ENCODE assay signal across 2 cellular contexts in genomic region chr11:120340529-120340928, GRCh38.
TF ChIP-seq lines count a peak whose summit lies in the region.

No MANE protein-coding gene starts in this region.

TF ChIP-seq in SK-N-SH, 30 proteins besides CTCF, POLR2A, EP300 and RAD21:
- TF ChIP-seq REST (IDR thresholded peaks at IDR 0.05; ENCODE audit: low read depth, low read length) (no peak), RCOR1 (IDR thresholded peaks at IDR 0.05; ENCODE audit: low read length) (no peak), JUND (IDR thresholded peaks at IDR 0.05) (0 out of 2 replicates have a peak, but pooled peaks have one; percentile 17), FOXJ3 (CRISPR knock-in tag; IDR thresholded peaks at IDR 0.05) (no peak), FOSL2 (IDR thresholded peaks at IDR 0.05; ENCODE audit: borderline replicate concordance, low read depth) (no peak)

TF ChIP-seq in SK-N-SH treated with all-trans-retinoic acid at 6 μM for 48 hours, 23 proteins besides CTCF, POLR2A, EP300 and RAD21 (continued from another document):
- TF ChIP-seq OSR1 (CRISPR knock-in tag; IDR thresholded peaks at IDR 0.05): no peak
- TF ChIP-seq PATZ1 (CRISPR knock-in tag; IDR thresholded peaks at IDR 0.05; ENCODE audit: borderline replicate concordance): no peak
- no peak for TF ChIP-seq PPARA (CRISPR knock-in tag; IDR thresholded peaks at IDR 0.05; ENCODE audit: borderline replicate concordance)
- no peak for TF ChIP-seq CSRNP3 (CRISPR knock-in tag; IDR thresholded peaks at IDR 0.05)
- no peak for TF ChIP-seq ZC3H10 (CRISPR knock-in tag; IDR thresholded peaks at IDR 0.05)
- no peak for TF ChIP-seq CREB5 (CRISPR knock-in tag; IDR thresholded peaks at IDR 0.05; ENCODE audit: low read depth)
- TF ChIP-seq TSHZ2 (CRISPR knock-in tag; IDR thresholded peaks at IDR 0.05): no peak
- no peak for TF ChIP-seq ZFP3 (CRISPR knock-in tag; IDR thresholded peaks at IDR 0.05)
